ENCODE assay signal across 1 cellular context in the genomic region with DNA sequence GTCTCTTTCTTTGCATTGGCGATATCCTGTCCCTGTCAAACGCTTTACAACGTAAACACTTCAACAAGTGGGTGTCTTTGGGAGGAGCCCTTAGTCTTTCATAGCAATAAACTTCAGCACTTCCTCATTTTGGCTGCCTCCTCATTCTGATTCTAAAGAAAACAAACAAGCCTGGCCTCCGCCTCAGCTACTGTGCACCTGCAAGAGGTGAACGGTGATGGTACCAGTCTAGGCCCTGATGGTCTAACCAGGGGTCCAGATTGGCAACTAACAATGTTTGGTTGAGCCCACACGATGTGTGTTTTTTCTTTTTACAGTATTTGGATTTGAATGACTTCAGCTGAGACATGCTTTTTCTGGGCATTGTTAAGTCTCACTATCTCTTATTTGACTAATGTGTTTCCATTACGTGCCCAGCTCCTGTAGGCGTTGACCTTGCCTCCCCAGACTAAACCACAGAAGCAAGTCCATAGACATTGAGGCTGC.
TF ChIP-seq lines count a peak whose summit lies in the region.

No MANE protein-coding gene starts in this region.

TF ChIP-seq in HEK293, 187 proteins besides CTCF, POLR2A, EP300 and RAD21 (continued from another document):
- TF ChIP-seq, protein P1, sequence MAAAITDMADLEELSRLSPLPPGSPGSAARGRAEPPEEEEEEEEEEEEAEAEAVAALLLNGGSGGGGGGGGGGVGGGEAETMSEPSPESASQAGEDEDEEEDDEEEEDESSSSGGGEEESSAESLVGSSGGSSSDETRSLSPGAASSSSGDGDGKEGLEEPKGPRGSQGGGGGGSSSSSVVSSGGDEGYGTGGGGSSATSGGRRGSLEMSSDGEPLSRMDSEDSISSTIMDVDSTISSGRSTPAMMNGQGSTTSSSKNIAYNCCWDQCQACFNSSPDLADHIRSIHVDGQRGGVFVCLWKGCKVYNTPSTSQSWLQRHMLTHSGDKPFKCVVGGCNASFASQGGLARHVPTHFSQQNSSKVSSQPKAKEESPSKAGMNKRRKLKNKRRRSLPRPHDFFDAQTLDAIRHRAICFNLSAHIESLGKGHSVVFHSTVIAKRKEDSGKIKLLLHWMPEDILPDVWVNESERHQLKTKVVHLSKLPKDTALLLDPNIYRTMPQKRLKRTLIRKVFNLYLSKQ (tag by site-specific recombination; IDR thresholded peaks at IDR 0.05; ENCODE audit: borderline replicate concordance) = no peak
- TF ChIP-seq ZNF561 (tag by site-specific recombination; IDR thresholded peaks at IDR 0.05; ENCODE audit: borderline replicate concordance) (peak; percentile 58; the same call in 1 of the 2 replicates), ZNF785 (tag by site-specific recombination; IDR thresholded peaks at IDR 0.05) (no peak), OSR2 (tag by site-specific recombination; IDR thresholded peaks at IDR 0.05) (peak; percentile 92), SCRT1 (tag by site-specific recombination; IDR thresholded peaks at IDR 0.05; ENCODE audit: borderline replicate concordance) (peak; percentile 87), ZNF16 (tag by site-specific recombination; IDR thresholded peaks at IDR 0.05; ENCODE audit: low read depth) (no peak), ZNF830 (tag by site-specific recombination; IDR thresholded peaks at IDR 0.05; ENCODE audit: low read depth) (no peak), ZNF843 (tag by site-specific recombination; IDR thresholded peaks at IDR 0.05) (0 out of 2 replicates have a peak, but pooled peaks have one; percentile 11), ZBTB17 (tag by site-specific recombination; IDR thresholded peaks at IDR 0.05) (no peak), BCL11A (tag by site-specific recombination; IDR thresholded peaks at IDR 0.05; ENCODE audit: low read depth) (no peak), WT1 (tag by site-specific recombination; IDR thresholded peaks at IDR 0.05) (peak; percentile 98), ZFP69B (tag by site-specific recombination; IDR thresholded peaks at IDR 0.05) (no peak), SCRT2 (tag by site-specific recombination; IDR thresholded peaks at IDR 0.05) (peak; percentile 88), ZNF416 (tag by site-specific recombination; IDR thresholded peaks at IDR 0.05) (no peak), ZSCAN23 (tag by site-specific recombination; IDR thresholded peaks at IDR 0.05) (no peak), ZNF707 (tag by site-specific recombination; IDR thresholded peaks at IDR 0.05) (no peak), ZNF335 (tag by site-specific recombination; conservative IDR thresholded peaks at IDR 0.05) (0 out of 2 replicates have a peak, but pooled peaks have one; percentile 30), ZNF777 (tag by site-specific recombination; IDR thresholded peaks at IDR 0.05; ENCODE audit: borderline replicate concordance) (no peak), EGR2 (tag by site-specific recombination; IDR thresholded peaks at IDR 0.05; ENCODE audit: low read depth) (peak; percentile 82), SETDB1 (IDR thresholded peaks at IDR 0.05; ENCODE audit: insufficient read length, low read length) (no peak), GLIS1 (tag by site-specific recombination; IDR thresholded peaks at IDR 0.05) (peak; percentile 95)
- TF ChIP-seq, protein P2, sequence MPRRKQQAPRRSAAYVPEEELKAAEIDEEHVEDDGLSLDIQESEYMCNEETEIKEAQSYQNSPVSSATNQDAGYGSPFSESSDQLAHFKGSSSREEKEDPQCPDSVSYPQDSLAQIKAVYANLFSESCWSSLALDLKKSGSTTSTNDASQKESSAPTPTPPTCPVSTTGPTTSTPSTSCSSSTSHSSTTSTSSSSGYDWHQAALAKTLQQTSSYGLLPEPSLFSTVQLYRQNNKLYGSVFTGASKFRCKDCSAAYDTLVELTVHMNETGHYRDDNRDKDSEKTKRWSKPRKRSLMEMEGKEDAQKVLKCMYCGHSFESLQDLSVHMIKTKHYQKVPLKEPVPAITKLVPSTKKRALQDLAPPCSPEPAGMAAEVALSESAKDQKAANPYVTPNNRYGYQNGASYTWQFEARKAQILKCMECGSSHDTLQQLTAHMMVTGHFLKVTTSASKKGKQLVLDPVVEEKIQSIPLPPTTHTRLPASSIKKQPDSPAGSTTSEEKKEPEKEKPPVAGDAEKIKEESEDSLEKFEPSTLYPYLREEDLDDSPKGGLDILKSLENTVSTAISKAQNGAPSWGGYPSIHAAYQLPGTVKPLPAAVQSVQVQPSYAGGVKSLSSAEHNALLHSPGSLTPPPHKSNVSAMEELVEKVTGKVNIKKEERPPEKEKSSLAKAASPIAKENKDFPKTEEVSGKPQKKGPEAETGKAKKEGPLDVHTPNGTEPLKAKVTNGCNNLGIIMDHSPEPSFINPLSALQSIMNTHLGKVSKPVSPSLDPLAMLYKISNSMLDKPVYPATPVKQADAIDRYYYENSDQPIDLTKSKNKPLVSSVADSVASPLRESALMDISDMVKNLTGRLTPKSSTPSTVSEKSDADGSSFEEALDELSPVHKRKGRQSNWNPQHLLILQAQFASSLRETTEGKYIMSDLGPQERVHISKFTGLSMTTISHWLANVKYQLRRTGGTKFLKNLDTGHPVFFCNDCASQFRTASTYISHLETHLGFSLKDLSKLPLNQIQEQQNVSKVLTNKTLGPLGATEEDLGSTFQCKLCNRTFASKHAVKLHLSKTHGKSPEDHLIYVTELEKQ (tag by site-specific recombination; IDR thresholded peaks at IDR 0.05; ENCODE audit: borderline replicate concordance) = no peak
- TF ChIP-seq, protein P3, sequence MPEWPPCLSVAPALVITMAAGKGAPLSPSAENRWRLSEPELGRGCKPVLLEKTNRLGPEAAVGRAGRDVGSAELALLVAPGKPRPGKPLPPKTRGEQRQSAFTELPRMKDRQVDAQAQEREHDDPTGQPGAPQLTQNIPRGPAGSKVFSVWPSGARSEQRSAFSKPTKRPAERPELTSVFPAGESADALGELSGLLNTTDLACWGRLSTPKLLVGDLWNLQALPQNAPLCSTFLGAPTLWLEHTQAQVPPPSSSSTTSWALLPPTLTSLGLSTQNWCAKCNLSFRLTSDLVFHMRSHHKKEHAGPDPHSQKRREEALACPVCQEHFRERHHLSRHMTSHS (tag by site-specific recombination; IDR thresholded peaks at IDR 0.05) = no peak
